ENCODE assay signal across 1 cellular context in the genomic region with DNA sequence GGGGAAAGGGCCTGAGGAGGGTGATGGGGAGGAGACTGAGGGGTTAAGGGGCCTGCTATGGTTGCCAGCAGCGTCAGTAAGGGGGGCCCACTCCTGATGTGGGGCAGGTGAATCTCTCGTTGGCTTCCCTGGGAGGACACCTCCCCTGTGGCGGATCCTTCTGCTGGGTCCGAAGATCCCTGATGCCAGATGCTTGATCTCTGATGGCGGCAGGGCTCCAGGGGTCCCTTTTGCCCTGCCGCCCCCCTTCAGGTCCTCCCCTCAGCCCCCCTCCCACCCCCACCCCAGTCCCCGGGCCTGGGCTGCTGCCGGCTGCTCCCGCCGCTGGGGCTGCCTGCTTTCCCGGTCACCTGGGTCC.
TF ChIP-seq lines count a peak whose summit lies in the region.

No MANE protein-coding gene starts in this region.

TF ChIP-seq in H1, 55 proteins besides CTCF, POLR2A, EP300 and RAD21:
- TF ChIP-seq KDM4A (IDR thresholded peaks at IDR 0.05; ENCODE audit: low read depth, low read length, severe bottlenecking) = peak; percentile 32
- no peak for TF ChIP-seq JUND (IDR thresholded peaks at IDR 0.05; ENCODE audit: low read length)
- TF ChIP-seq BACH1 (IDR thresholded peaks at IDR 0.05; ENCODE audit: low read length) = no peak
